ENCODE assay signal across 15 cellular contexts in genomic region chr2:191010887-191011885, GRCh38. TPM values are rescaled to one million over a fixed set of nuclear protein-coding genes. Genes with fewer than 3 reads are reported as not detected.
DNase-seq lines count a peak whose midpoint lies in the region; ATAC-seq, FAIRE-seq and TF ChIP-seq lines count a peak whose summit lies in the region.
"Had no signal": no experiment of that assay in that cellular context is flagged by ENCODE, and none has a peak within 500 bp of the region (broad histone marks: within the 10 kb centered on the region; RNA-seq: fewer than 3 reads in every experiment).

No MANE protein-coding gene starts in this region.

- H3K36me3 Mint-ChIP-seq in CD4-positive, alpha-beta memory T cell: peaks cover 43 to 51% of the 10 kb centered on the region in 2 donors
- H3K36me3 Mint-ChIP-seq in mesothelial cell of epicardium: peaks cover 27% of the 10 kb centered on the region

- peaks cover 0 to 4% (median 0%) of the 10 kb centered on the region in 8 donors for H3K9me3 Mint-ChIP-seq in CD4-positive, alpha-beta memory T cell
- H3K9me3 Mint-ChIP-seq in mesothelial cell of epicardium: no peaks in the 10 kb centered on the region
- H3K9me3 Mint-ChIP-seq: dendritic cell treated with granulocyte-macrophage colony-stimulating factor and Interleukin-4, amounts not matched to agents 40 ng/mL and 50 ng/mL, for 4 days had no signal

- POLR2A ChIA-PET in CD4-positive, alpha-beta memory T cell (lab: Charles Lee; ENCODE audit: partially characterized antibody): interaction anchor here (0.7 to 6.7 kb wide), 12 partner anchors 7 to 1105 kb away, joined by 3 to 155 read pairs (median 14); partner anchors contain the start of genes GLS and STAT4

- peak in 1 of 5 donors; percentile 57 for DNase-seq in CD4-positive, alpha-beta memory T cell
- DNase-seq in OCI-M1 (lab: John Stamatoyannopoulos, UW): peak; percentile 57
- DNase-seq in mesothelial cell of epicardium (ENCODE audit: low spot score in 2 of 2, unreplicated experiment in 2 of 2): no peak
- no peak for DNase-seq in small intestine
- DNase-seq: activated CD4-positive, CD25-positive, alpha-beta regulatory T cell treated with anti-CD3 and anti-CD28 coated beads, Interleukin-2, amount 50 U/mL, for 72 hours; activated T-cell treated with anti-CD3 and anti-CD28 coated beads, Interleukin-2, amount 50 U/mL, for 48 hours; NCI-H2107; T-helper 17 cell had no signal

- intact Hi-C loops in CD4-positive, alpha-beta memory T cell (cut with micrococcal nuclease): loop anchor here (10.0 kb wide), 4 partner anchors 366 to 1346 kb away; partner anchors contain the start of genes ASNSD1, MFSD6, NAB1 and ORMDL1

- CTCF ChIA-PET in CD4-positive, alpha-beta memory T cell (lab: Charles Lee; ENCODE audit: partially characterized antibody): interaction anchor here (1.2 to 4.2 kb wide), 7 partner anchors 9 to 161 kb away, joined by 3 to 28 read pairs (median 7); no protein-coding TSS in a partner anchor

- H3K9me3 ChIP-seq in CD4-positive, alpha-beta memory T cell (ENCODE audit: control insufficient read depth in 1 of 2, low read length in 2 of 2): no peaks in the 10 kb centered on the region
- no peaks in the 10 kb centered on the region for H3K9me3 ChIP-seq in small intestine (ENCODE audit: control insufficient read depth, low read depth)
- H3K9me3 ChIP-seq: ascending aorta had no signal

- ATAC-seq in GM18498 (IDR thresholded peaks at IDR 0.05; ENCODE audit: unreplicated experiment) (no peak), GM18867 (IDR thresholded peaks at IDR 0.05; ENCODE audit: unreplicated experiment) (no peak)
- ATAC-seq: T-helper 17 cell had no signal

- H3K4me1 ChIP-seq in CD4-positive, alpha-beta memory T cell (ENCODE audit: insufficient read depth, low read length): peaks cover 85% of the 10 kb centered on the region
- H3K4me1 ChIP-seq in small intestine (ENCODE audit: control insufficient read depth in 2 of 2, insufficient read depth in 1 of 2, low read depth in 1 of 2, low read length in 1 of 2): peaks cover 16 to 24% of the 10 kb centered on the region in 2 donors

- peak overlapping the region; percentile 89 for H3K27ac ChIP-seq in CD4-positive, alpha-beta memory T cell (ENCODE audit: low read depth, low read length)
- H3K27ac ChIP-seq in small intestine (ENCODE audit: low read depth in 1 of 2, low read length in 1 of 2): peak overlapping the region in 1 of 2 donors; percentile 24
- H3K27ac ChIP-seq: ascending aorta had no signal

- H3K27ac Mint-ChIP-seq in CD4-positive, alpha-beta memory T cell: peak overlapping the region in 6 of 7 donors; percentile 76 to 91 (median 82)
- H3K27ac Mint-ChIP-seq in mesothelial cell of epicardium: peak overlapping the region; percentile 7
- H3K27ac Mint-ChIP-seq: dendritic cell treated with granulocyte-macrophage colony-stimulating factor and Interleukin-4, amounts not matched to agents 40 ng/mL and 50 ng/mL, for 4 days; progenitor cell of endocrine pancreas; T-helper 17 cell had no signal

- no peak for TF ChIP-seq CTCF in mesothelial cell of epicardium (IDR thresholded peaks at IDR 0.05; ENCODE audit: unreplicated experiment)

- FAIRE-seq in small intestine (lab: Jason Lieb, UNC): no peak
- FAIRE-seq: H1 had no signal

- peaks cover 32 to 55% (median 39%) of the 10 kb centered on the region in 4 donors for H3K4me1 Mint-ChIP-seq in CD4-positive, alpha-beta memory T cell
- peaks cover 13% of the 10 kb centered on the region for H3K4me1 Mint-ChIP-seq in mesothelial cell of epicardium

- H3K27me3 Mint-ChIP-seq in CD4-positive, alpha-beta memory T cell: no peaks in the 10 kb centered on the region
- peaks cover 3% of the 10 kb centered on the region for H3K27me3 Mint-ChIP-seq in mesothelial cell of epicardium (ENCODE audit: low read depth)
- H3K27me3 Mint-ChIP-seq: dendritic cell treated with granulocyte-macrophage colony-stimulating factor and Interleukin-4, amounts not matched to agents 40 ng/mL and 50 ng/mL, for 4 days; progenitor cell of endocrine pancreas; T-helper 17 cell had no signal

- H3K4me3 Mint-ChIP-seq in CD4-positive, alpha-beta memory T cell: no peak overlapping the region
- peak overlapping the region; percentile 20 for H3K4me3 Mint-ChIP-seq in mesothelial cell of epicardium
- H3K4me3 Mint-ChIP-seq: dendritic cell treated with granulocyte-macrophage colony-stimulating factor and Interleukin-4, amounts not matched to agents 40 ng/mL and 50 ng/mL, for 4 days had no signal

- H3K27me3 ChIP-seq in CD4-positive, alpha-beta memory T cell (ENCODE audit: insufficient read depth, low read length): no peaks in the 10 kb centered on the region
- H3K27me3 ChIP-seq in small intestine (ENCODE audit: control insufficient read depth in 2 of 2, insufficient read depth in 2 of 2, low read length in 2 of 2): no peaks in the 10 kb centered on the region
- H3K27me3 ChIP-seq: ascending aorta had no signal

- peak overlapping the region; percentile 32 to 95 for H3K4me3 ChIP-seq in CD4-positive, alpha-beta memory T cell (ENCODE audit: low read length in 2 of 2)
- H3K4me3 ChIP-seq in GM08714 (ENCODE audit: low read length): peak overlapping the region; percentile 100; the same call in 1 of the 2 replicates
- H3K4me3 ChIP-seq in small intestine (ENCODE audit: low read depth in 1 of 2, low read length in 2 of 2): no peak overlapping the region

- H3K36me3 ChIP-seq in CD4-positive, alpha-beta memory T cell (ENCODE audit: insufficient read depth, low read length): peaks cover 46% of the 10 kb centered on the region
- peaks cover 10 to 16% of the 10 kb centered on the region in 2 donors for H3K36me3 ChIP-seq in small intestine (ENCODE audit: control insufficient read depth in 2 of 2, insufficient read depth in 2 of 2, low read length in 2 of 2)

- WGBS in small intestine, 3 donors: 69 to 76% (median 71%) methylated on average over 14 of the region's 14 CpGs

RNA-seq across cellular contexts. Expression of gene STAT1, which starts 2.8 kb away (rescaled TPM):
- 100 to 1,000 TPM; 130 TPM for total RNA-seq in CD4-positive, alpha-beta memory T cell
- polyA plus RNA-seq in CD4-positive, alpha-beta memory T cell: 100 to 1,000 TPM; 221 to 230 TPM
- total RNA-seq in mesothelial cell of epicardium: 100 to 106 TPM (median 100 TPM) in 3 replicates
- polyA plus RNA-seq in small intestine: 10 to 100 TPM; 22.6 to 51.0 (median 34.3) TPM

Comparison
In these comparisons a context has a peak if more than half of its experiments do, and no peak if none do; other contexts are left out.
1. H3K4me3 ChIP-seq: peak in CD4-positive, alpha-beta memory T cell (2 of 2) and GM08714 (single experiment); none in small intestine (0 of 2).